23 cellular contexts compared by ENCODE assay signal in genomic region chr5:305459-305858, GRCh38. TPM values are rescaled to one million over a fixed set of nuclear protein-coding genes. Genes with fewer than 3 reads are reported as not detected.
A peak's percentile ranks its signal among the peaks of the same experiment; 100 is the strongest.
DNase-seq lines count a peak whose midpoint lies in the region; ATAC-seq and TF ChIP-seq lines count a peak whose summit lies in the region.
"Had no signal": no experiment of that assay in that cellular context is flagged by ENCODE, and none has a peak within 500 bp of the region (broad histone marks: within the 10 kb centered on the region; RNA-seq: fewer than 3 reads in every experiment).

No MANE protein-coding gene starts in this region.

- no peak overlapping the region for H3K4me3 Mint-ChIP-seq in endodermal cell
- H3K4me3 Mint-ChIP-seq: CD8-positive, alpha-beta memory T cell; HFFc6 had no signal

- H3K27ac ChIP-seq in HEK293 (ENCODE audit: extremely low read depth, low read depth, low read length) (no peak overlapping the region), endodermal cell (ENCODE audit: low read depth, low read length) (no peak overlapping the region), suprapubic skin (no peak overlapping the region), PC-3 (ENCODE audit: low read length) (no peak overlapping the region), brain microvascular endothelial cell (no peak overlapping the region)

- intact Hi-C loops in PC-3 (cut with micrococcal nuclease), result no loop called here

- no peak overlapping the region for H3K4me2 ChIP-seq in PC-3 (ENCODE audit: low read length)

- no peak overlapping the region for H3K4me3 ChIP-seq in HEK293 (ENCODE audit: low read depth, low read length)
- H3K4me3 ChIP-seq in endodermal cell (ENCODE audit: low read length), result no peak overlapping the region
- no peak overlapping the region for H3K4me3 ChIP-seq in suprapubic skin
- H3K4me3 ChIP-seq in PC-3 (ENCODE audit: low read length), result no peak overlapping the region
- no peak overlapping the region for H3K4me3 ChIP-seq in brain microvascular endothelial cell (ENCODE audit: low read depth, low read length)
- H3K4me3 ChIP-seq: K562, MG63 had no signal

- TF ChIP-seq EP300 in suprapubic skin (IDR thresholded peaks at IDR 0.05), result no peak

- WGBS in endodermal cell (ENCODE audit: insufficient coverage in 1 of 2, insufficient read length in 1 of 2), 2 experiments, result 96 to 97% methylated on average over 13 to 14 of the region's 14 CpGs
- 93% methylated on average over 13 of the region's 14 CpGs for WGBS in suprapubic skin

- no peaks in the 10 kb centered on the region for H4K20me1 ChIP-seq in PC-3 (ENCODE audit: low read length)

- H3K27ac Mint-ChIP-seq in endodermal cell, result peak overlapping the region; percentile 76
- H3K27ac Mint-ChIP-seq: HFFc6 had no signal

- H3K36me3 ChIP-seq in HEK293 (ENCODE audit: control insufficient read depth in 2 of 2, insufficient read depth in 1 of 2, low read length in 2 of 2) (peaks cover 0 to 31% of the 10 kb centered on the region in 2 experiments; a peak in 1 of 3 replicates), endodermal cell (ENCODE audit: control insufficient read depth, insufficient read depth, low read length) (peaks cover 9% of the 10 kb centered on the region), suprapubic skin (peaks cover 43% of the 10 kb centered on the region), PC-3 (ENCODE audit: low read depth, low read length) (peaks cover 23% of the 10 kb centered on the region; the same call in 1 of the 2 replicates), brain microvascular endothelial cell (replicated peaks) (peaks cover 21% of the 10 kb centered on the region)

- BruUV-seq in PC-3 (replicated peaks; lab: Mats Ljungman, UMichigan), result no TSS peak

- peaks cover 5% of the 10 kb centered on the region for H3F3A ChIP-seq in PC-3 (ENCODE audit: low read length, unreplicated experiment)

- no peaks in the 10 kb centered on the region for H3K4me1 Mint-ChIP-seq in endodermal cell

- H3K79me2 ChIP-seq in PC-3 (ENCODE audit: low read length), result peaks cover 38% of the 10 kb centered on the region

- POLR2A ChIA-PET in HEK293 (lab: Yijun Ruan, JAX) (no interaction called here), PC-3 (lab: Charles Lee; ENCODE audit: unreplicated experiment) (no interaction called here)

- H3K9ac ChIP-seq in endodermal cell (ENCODE audit: extremely low read depth, low read length, poor library complexity, severe bottlenecking) (no peak overlapping the region), PC-3 (ENCODE audit: low read length) (no peak overlapping the region)

- peaks cover 25% of the 10 kb centered on the region for H3K36me3 Mint-ChIP-seq in endodermal cell (ENCODE audit: low read depth)

- H3K27me3 Mint-ChIP-seq in endodermal cell (ENCODE audit: insufficient read depth), result no peaks in the 10 kb centered on the region
- H3K27me3 Mint-ChIP-seq: CD8-positive, alpha-beta memory T cell had no signal

- no peaks in the 10 kb centered on the region for H3K9me2 ChIP-seq in PC-3 (replicated peaks; ENCODE audit: low read length)

- no peak overlapping the region for H2AFZ ChIP-seq in PC-3 (ENCODE audit: low read length)

- CTCF ChIA-PET in HEK293 (lab: Yijun Ruan, JAX), result interaction anchor here (1.1 kb wide), 1 partner anchor 11 kb away, joined by 3 read pairs; no protein-coding TSS in a partner anchor
- CTCF ChIA-PET in PC-3 (lab: Charles Lee), result no interaction called here

- ATAC-seq in GM18502 (IDR thresholded peaks at IDR 0.05; ENCODE audit: poor library complexity, unreplicated experiment) (no peak), PC-3 (no peak)
- ATAC-seq: HepG2, K562, SK-N-SH treated with all-trans-retinoic acid at 6 μM for 48 hours had no signal

- no peaks in the 10 kb centered on the region for H3K4me1 ChIP-seq in HEK293 (ENCODE audit: control insufficient read depth, insufficient read depth, low read length)
- H3K4me1 ChIP-seq in endodermal cell (ENCODE audit: control insufficient read depth, insufficient read depth, low read length), result no peaks in the 10 kb centered on the region
- no peaks in the 10 kb centered on the region for H3K4me1 ChIP-seq in suprapubic skin
- peaks cover 22% of the 10 kb centered on the region for H3K4me1 ChIP-seq in PC-3 (ENCODE audit: insufficient read depth, low read length)

- H3K27me3 ChIP-seq in endodermal cell (ENCODE audit: control insufficient read depth, insufficient read depth, low read length, poor library complexity, severe bottlenecking), result no peaks in the 10 kb centered on the region
- H3K27me3 ChIP-seq in suprapubic skin, result no peaks in the 10 kb centered on the region
- no peaks in the 10 kb centered on the region for H3K27me3 ChIP-seq in PC-3 (ENCODE audit: low read length)
- H3K27me3 ChIP-seq in brain microvascular endothelial cell (replicated peaks), result no peaks in the 10 kb centered on the region
- H3K27me3 ChIP-seq: MG63 had no signal

- TF ChIP-seq CTCF in HEK293 (tag by site-specific recombination; IDR thresholded peaks at IDR 0.05) (no peak), endodermal cell (conservative IDR thresholded peaks at IDR 0.05) (no peak), suprapubic skin (IDR thresholded peaks at IDR 0.05) (no peak), PC-3 (conservative IDR thresholded peaks at IDR 0.05; ENCODE audit: low read depth, low read length) (no peak), brain microvascular endothelial cell (IDR thresholded peaks at IDR 0.05; ENCODE audit: low read depth, low read length, missing control alignments) (no peak)

- H3K9me3 ChIP-seq in HEK293 (ENCODE audit: control insufficient read depth, insufficient read depth, low read depth, low read length) (no peaks in the 10 kb centered on the region), endodermal cell (ENCODE audit: control insufficient read depth, low read length) (no peaks in the 10 kb centered on the region), suprapubic skin (no peaks in the 10 kb centered on the region), PC-3 (ENCODE audit: low read length) (no peaks in the 10 kb centered on the region)
- H3K9me3 ChIP-seq: MG63 had no signal

- no peaks in the 10 kb centered on the region for H3K9me3 Mint-ChIP-seq in endodermal cell
- H3K9me3 Mint-ChIP-seq: CD8-positive, alpha-beta memory T cell; HFFc6 had no signal

- TF ChIP-seq POLR2A in suprapubic skin (IDR thresholded peaks at IDR 0.05), result no peak

- peak; percentile 42 for DNase-seq in activated CD8-positive, alpha-beta memory T cell treated with anti-CD3 and anti-CD28 coated beads for 24 hours
- DNase-seq in activated CD8-positive, alpha-beta memory T cell treated with anti-CD3 and anti-CD28 coated beads, Interleukin-2, amount 50 U/mL, for 48 hours, result no peak
- DNase-seq in endodermal cell (peak; percentile 26), suprapubic skin (ENCODE audit: low spot score in 2 of 2) (peak; percentile 27 to 48), PC-3 (no peak), brain microvascular endothelial cell (no peak)
- DNase-seq: 8988T, AML-193, C1 segment of cervical spinal cord, Calu3, GOT3, HFFc6, MG63, NCI-H1694 treated with DMSO at 0.1 percent for 48 hours, NCI-H446 treated with DMSO at 0.1 percent for 48 hours, NCI-H526 treated with DMSO at 0.1 percent for 48 hours, RPMI8226 had no signal

- in situ Hi-C loops in brain microvascular endothelial cell (cut with HindIII; ENCODE audit: low pct_ligation_motif_present, low sequenced_read_pairs), result no loop called here

TF ChIP-seq in HEK293, 187 proteins besides CTCF, POLR2A, EP300 and RAD21:
- TF ChIP-seq ZNF37A (tag by site-specific recombination; IDR thresholded peaks at IDR 0.05), result no peak
- TF ChIP-seq ZNF600 (tag by site-specific recombination; IDR thresholded peaks at IDR 0.05), result 0 out of 2 replicates have a peak, but pooled peaks have one; percentile 18
- no peak for TF ChIP-seq ZNF2 (tag by site-specific recombination; IDR thresholded peaks at IDR 0.05)
- TF ChIP-seq ZNF184 (tag by site-specific recombination; IDR thresholded peaks at IDR 0.05), result no peak
- TF ChIP-seq HOXC10 (CRISPR knock-in tag; IDR thresholded peaks at IDR 0.05), result no peak
- TF ChIP-seq SP3 (tag by site-specific recombination; IDR thresholded peaks at IDR 0.05), result no peak
- TF ChIP-seq HIC1 (tag by site-specific recombination; IDR thresholded peaks at IDR 0.05), result no peak
TF ChIP-seq in HEK293: peak in this region for 1.

RNA-seq across cellular contexts. Expression of gene AHRR, which starts 16.1 kb away (rescaled TPM):
- total RNA-seq in endodermal cell (1 to 10 TPM; 1.4 to 2.0 TPM), suprapubic skin (10 to 100 TPM in 1 of 4 donors, 1 to 10 TPM in 3; 3.0 to 10.7 (median 4.2) TPM), PC-3 (2014; rRNA removed) (1.6 and 1.9 TPM in 2 replicates)
- polyA plus RNA-seq in endodermal cell (2013, experiment 1 of 2), result 1.3 TPM
- polyA plus RNA-seq in endodermal cell (2013, experiment 2 of 2), result 1.2 TPM
- polyA plus RNA-seq: CD8-positive, alpha-beta memory T cell had no signal

RNA-seq across cellular contexts. Expression of gene PDCD6, which starts 34.0 kb away (rescaled TPM):
- total RNA-seq in endodermal cell, result 10 to 100 TPM; 69.2 to 80.9 TPM
- polyA plus RNA-seq in endodermal cell (2013, experiment 1 of 2), result 76.5 TPM
- 72.9 TPM for polyA plus RNA-seq in endodermal cell (2013, experiment 2 of 2)
- 100 to 1,000 TPM in 1 of 4 donors, 10 to 100 TPM in 3; 90.1 to 105 (median 96.7) TPM for total RNA-seq in suprapubic skin
- 158 and 200 TPM in 2 replicates for total RNA-seq in PC-3 (2014; rRNA removed)

Comparison
In these comparisons a context has a peak if more than half of its experiments do, and no peak if none do; other contexts are left out.
1. DNase-seq: peak in activated CD8-positive, alpha-beta memory T cell treated with anti-CD3 and anti-CD28 coated beads for 24 hours (single experiment), endodermal cell (single experiment) and suprapubic skin (2 of 2); none in activated CD8-positive, alpha-beta memory T cell treated with anti-CD3 and anti-CD28 coated beads, Interleukin-2, amount 50 U/mL, for 48 hours (single experiment), PC-3 (single experiment) and brain microvascular endothelial cell (single experiment).